In genomic region chr19:7636691-7637373, GRCh38 we compare ENCODE assay signal across 8 cellular contexts. TPM values are rescaled to one million over a fixed set of nuclear protein-coding genes. Genes with fewer than 3 reads are reported as not detected.
DNase-seq lines count a peak whose midpoint lies in the region; ATAC-seq, FAIRE-seq and TF ChIP-seq lines count a peak whose summit lies in the region.

STXBP2 (plus strand) TSS chr19:7637110; CDS start chr19:7637150, 40 bp downstream.

- no peak for FAIRE-seq in HepG2 (lab: Jason Lieb, UNC)

- peak within 1 kb of the TSS; percentile 85 for H3K9ac ChIP-seq in HepG2 (ENCODE audit: insufficient read depth, low read depth, low read length)

- no peak; a peak in 1 of 4 replicates for TF ChIP-seq EP300 in HepG2 (IDR thresholded peaks at IDR 0.05; ENCODE audit: low read depth in 2 of 2, low read length in 2 of 2)
- no peak for TF ChIP-seq EP300 in HepG2 (CRISPR knock-in tag; IDR thresholded peaks at IDR 0.05; ENCODE audit: borderline replicate concordance)

- H3K36me3 Mint-ChIP-seq in central memory CD8-positive, alpha-beta T cell (ENCODE audit: insufficient read depth), result peaks cover 13% of the 10 kb centered on the region

- H4K20me1 ChIP-seq in HepG2 (ENCODE audit: insufficient read depth, low read length), result no peaks in the 10 kb centered on the region; the same call in 1 of the 2 replicates

- intact Hi-C loops in HepG2 (cut with micrococcal nuclease; ENCODE audit: unreplicated experiment), result no loop called here

- peak within 1 kb of the TSS; percentile 90 for H3K27ac Mint-ChIP-seq in central memory CD8-positive, alpha-beta T cell (ENCODE audit: low read depth)

- H3K79me2 ChIP-seq in HepG2 (ENCODE audit: insufficient read depth, low read length), result peaks cover 7% of the 10 kb centered on the region

- 12% methylated on average over 24 of the region's 61 CpGs for WGBS in HepG2 (ENCODE audit: low lambda C conversion rate)

- peaks cover 23% of the 10 kb centered on the region for H3K4me1 ChIP-seq in HepG2 (ENCODE audit: insufficient read depth, low read length)

- peak within 1 kb of the TSS; percentile 78 for H3K4me2 ChIP-seq in HepG2 (ENCODE audit: low read depth, low read length)

- H3K9me3 ChIP-seq in HepG2 (ENCODE audit: low read length), result no peaks in the 10 kb centered on the region

- H3K4me3 ChIP-seq in HepG2 (replicated peaks in 1 of 3; ENCODE audit: insufficient read depth in 1 of 3, low read depth in 2 of 3, low read length in 3 of 3), result peak within 1 kb of the TSS; percentile 93 to 96 (median 95)

- no peak for TF ChIP-seq RAD21 in HepG2 (CRISPR knock-in tag; IDR thresholded peaks at IDR 0.05)

- TF ChIP-seq CTCF in HepG2 (CRISPR knock-in tag; IDR thresholded peaks at IDR 0.05), result no peak

- H3K9me3 Mint-ChIP-seq in central memory CD8-positive, alpha-beta T cell, result no peaks in the 10 kb centered on the region

- H3K36me3 ChIP-seq in HepG2 (replicated peaks in 1 of 2; ENCODE audit: control insufficient read depth in 1 of 2, insufficient read depth in 2 of 2, low read length in 2 of 2), result peaks cover 0 to 1% of the 10 kb centered on the region in 2 experiments; a peak in 2 of 5 replicates

- no peaks in the 10 kb centered on the region; a peak in 1 of 5 replicates for H3K27me3 ChIP-seq in HepG2 (ENCODE audit: control insufficient read depth in 1 of 2, insufficient read depth in 2 of 2, low read length in 2 of 2)

- in situ Hi-C loops in HepG2 (cut with HindIII; ENCODE audit: extremely low pct_ligation_motif_present, low pct_unique_long_range_greater_than_20kb), result no loop called here

- POLR2A ChIA-PET in HepG2 (lab: Yijun Ruan, JAX), result interaction anchor here (0.7 to 1.5 kb wide), 3 partner anchors 15 to 44 kb away, joined by 4 to 12 read pairs (median 7); partner anchors contain the start of genes CAMSAP3 and TRAPPC5

- H3K27ac ChIP-seq in HepG2 (ENCODE audit: extremely low read length, insufficient read depth, low read length), result peak within 1 kb of the TSS; percentile 61

- H3K4me3 Mint-ChIP-seq in central memory CD8-positive, alpha-beta T cell, result peak within 1 kb of the TSS; percentile 85

- H3K4me1 Mint-ChIP-seq in central memory CD8-positive, alpha-beta T cell, result peaks cover 39% of the 10 kb centered on the region

- DNase-seq in EH (ENCODE audit: low read depth) (peak; percentile 32), NCI-H2081 treated with DMSO at 0.1 percent for 48 hours (lab: John Stamatoyannopoulos, UW) (peak; percentile 5), HepG2 (ENCODE audit: low spot score) (peak; percentile 61), NCI-H1092 treated with DMSO at 0.1 percent for 48 hours (lab: John Stamatoyannopoulos, UW) (no peak)
- peak; percentile 91 for DNase-seq in activated CD4-positive, CD25-positive, alpha-beta regulatory T cell treated with anti-CD3 and anti-CD28 coated beads, Interleukin-2, amount 50 U/mL, for 72 hours
- peak; percentile 84 to 89 for DNase-seq in central memory CD8-positive, alpha-beta T cell (ENCODE audit: low spot score in 2 of 2)
- peak; percentile 73 for DNase-seq in stimulated activated CD8-positive, alpha-beta memory T cell treated with anti-CD3 and anti-CD28 coated beads, Interleukin-12 subunit alpha, Interleukin-12 subunit beta, amount 100 ng/mL, for 24 hours (ENCODE audit: extremely low read depth)

- H2AFZ ChIP-seq in HepG2 (ENCODE audit: low read length), result no peak within 1 kb of the TSS

- no TSS peak for BruUV-seq in HepG2 (replicated peaks; lab: Mats Ljungman, UMichigan)

- TF ChIP-seq POLR2A in HepG2 (IDR thresholded peaks at IDR 0.05; ENCODE audit: insufficient read depth in 1 of 2, low read depth in 2 of 2, low read length in 2 of 2), result peak in 1 of 2 experiments; percentile 83

- peak; percentile 69 for ATAC-seq in HG02610 (IDR thresholded peaks at IDR 0.05; ENCODE audit: unreplicated experiment)
- peak; percentile 91 for ATAC-seq in central memory CD8-positive, alpha-beta T cell (replicated peaks; ENCODE audit: extremely low read depth, poor library complexity, severe bottlenecking)
- ATAC-seq in HepG2, result peak; percentile 80

- no peaks in the 10 kb centered on the region for H3K27me3 Mint-ChIP-seq in central memory CD8-positive, alpha-beta T cell

- CTCF ChIA-PET in HepG2 (lab: Yijun Ruan, JAX; ENCODE audit: low intra/inter-chr PET ratio, low total read pairs), result no interaction called here

TF ChIP-seq in HepG2, 621 proteins besides CTCF, POLR2A, EP300 and RAD21 (continues in another document):
- TF ChIP-seq TBX2 (CRISPR knock-in tag; IDR thresholded peaks at IDR 0.05; ENCODE audit: borderline replicate concordance) (peak; percentile 73), ZEB1 (IDR thresholded peaks at IDR 0.05; ENCODE audit: insufficient replicate concordance, low read depth) (peak; percentile 67), CAMTA2 (CRISPR knock-in tag; IDR thresholded peaks at IDR 0.05; ENCODE audit: borderline replicate concordance) (no peak), ZMAT3 (CRISPR knock-in tag; conservative IDR thresholded peaks at IDR 0.05) (no peak), MXD4 (CRISPR knock-in tag; IDR thresholded peaks at IDR 0.05) (peak; percentile 61; the same call in 1 of the 2 replicates), IRF1 (CRISPR knock-in tag; IDR thresholded peaks at IDR 0.05; ENCODE audit: low read depth) (no peak), PBX3 (CRISPR knock-in tag; IDR thresholded peaks at IDR 0.05; ENCODE audit: borderline replicate concordance) (no peak), ZNF512B (CRISPR knock-in tag; IDR thresholded peaks at IDR 0.05; ENCODE audit: borderline replicate concordance) (no peak)

RNA-seq across cellular contexts. Expression of gene STXBP2, which starts in this region (rescaled TPM):
- total RNA-seq in HepG2 (2016; rRNA removed; fragmentation: Illumina TruSeq; extraction: Trizol), result 17.8 and 22.8 TPM in 2 replicates
- total RNA-seq in HepG2 (2016; cell fraction: cytosol; rRNA removed; fragmentation: Illumina TruSeq; extraction: Trizol; ENCODE audit: low read depth), result 12.7 and 13.5 TPM in 2 replicates
- 15.9 and 23.8 TPM in 2 replicates for total RNA-seq in HepG2 (2016; cell fraction: insoluble cytoplasmic fraction; rRNA removed; fragmentation: Illumina TruSeq; extraction: Trizol)
- 11.9 and 13.6 TPM in 2 replicates for total RNA-seq in HepG2 (2016; cell fraction: membrane; rRNA removed; fragmentation: Illumina TruSeq; extraction: Trizol)
- 18.1 and 19.5 TPM in 2 replicates for total RNA-seq in HepG2 (2016; cell fraction: nucleus; rRNA removed; fragmentation: Illumina TruSeq; extraction: Trizol)
- polyA plus RNA-seq in HepG2 (2011; rRNA removed), result 40.1 and 48.7 TPM in 2 replicates
- 28.8 and 41.8 TPM in 2 replicates for polyA plus RNA-seq in HepG2 (2011; cell fraction: cytosol; rRNA removed)
- polyA plus RNA-seq in HepG2 (2011; cell fraction: nucleus; rRNA removed), result 344 and 378 TPM in 2 replicates
- polyA plus RNA-seq in HepG2 (2012), result 61.3 and 71.5 TPM in 2 replicates
- polyA plus RNA-seq in HepG2 (2016; cell fraction: cytosol; fragmentation: Illumina TruSeq; extraction: Trizol; ENCODE audit: low read depth), result 9.5 and 12.3 TPM in 2 replicates
- polyA plus RNA-seq in HepG2 (2016; cell fraction: insoluble cytoplasmic fraction; fragmentation: Illumina TruSeq; extraction: Trizol; ENCODE audit: low read depth), result 22.4 and 26.4 TPM in 2 replicates
- 9.5 and 10.0 TPM in 2 replicates for polyA plus RNA-seq in HepG2 (2016; cell fraction: membrane; fragmentation: Illumina TruSeq; extraction: Trizol; ENCODE audit: low read depth)
- 69.3 and 73.8 TPM in 2 replicates for polyA plus RNA-seq in HepG2 (2016; cell fraction: nucleus; fragmentation: Illumina TruSeq; extraction: Trizol; ENCODE audit: insufficient read depth, low read depth)
- 121 and 178 TPM in 2 replicates for polyA minus RNA-seq in HepG2 (2011; rRNA and poly(A)+ RNA removed; ENCODE audit: low replicate concordance)
- 22.7 and 26.7 TPM in 2 replicates for polyA minus RNA-seq in HepG2 (2011; cell fraction: cytosol; rRNA and poly(A)+ RNA removed)
- polyA minus RNA-seq in HepG2 (2011; cell fraction: nucleus; rRNA and poly(A)+ RNA removed), result 70.0 and 76.8 TPM in 2 replicates
